ENCODE assay signal across 7 cellular contexts in genomic region chr18:10642915-10643524, GRCh38.
DNase-seq lines count a peak whose midpoint lies in the region; ATAC-seq and FAIRE-seq lines count a peak whose summit lies in the region.
"Not testable (repeated sequence)": the region's sequence is repeated elsewhere in the genome, so short reads cannot be mapped to it uniquely, and the experiment has no call there.

No MANE protein-coding gene starts in this region.

- FAIRE-seq in GM19239 (lab: Jason Lieb, UNC): peak; percentile 11
- peak; percentile 79 for FAIRE-seq in HTR-8/SVneo (lab: Jason Lieb, UNC)

- not testable (repeated sequence) for DNase-seq in GM19239 (ENCODE audit: insufficient read length, low spot score); HTR-8/SVneo (ENCODE audit: insufficient read length, low spot score); left lobe of liver (ENCODE audit: low spot score)

- peak; percentile 61 for ATAC-seq in GM18508 (IDR thresholded peaks at IDR 0.05; ENCODE audit: insufficient read depth, unreplicated experiment)
- peak; percentile 64 for ATAC-seq in GM19467 (IDR thresholded peaks at IDR 0.05; ENCODE audit: unreplicated experiment)
- peak; percentile 71 for ATAC-seq in HG02642 (IDR thresholded peaks at IDR 0.05; ENCODE audit: poor library complexity, unreplicated experiment)
- ATAC-seq in HG03064 (IDR thresholded peaks at IDR 0.05; ENCODE audit: low read depth, unreplicated experiment): peak; percentile 65
- ATAC-seq in left lobe of liver: peak; percentile 98
